16 cellular contexts compared by ENCODE assay signal in genomic region chr18:70291295-70291574, GRCh38. TPM values are rescaled to one million over a fixed set of nuclear protein-coding genes. Genes with fewer than 3 reads are reported as not detected.
DNase-seq lines count a peak whose midpoint lies in the region; ATAC-seq and TF ChIP-seq lines count a peak whose summit lies in the region.
"Had no signal": no experiment of that assay in that cellular context is flagged by ENCODE, and none has a peak within 500 bp of the region (broad histone marks: within the 10 kb centered on the region; RNA-seq: fewer than 3 reads in every experiment).

No MANE protein-coding gene starts in this region.

- no peak overlapping the region for H3K4me2 ChIP-seq in trophoblast cell (ENCODE audit: low read length)

- H3K14ac ChIP-seq in trophoblast cell (ENCODE audit: low read length), result peak overlapping the region; percentile 21

- H3K9me3 ChIP-seq in trophoblast cell (ENCODE audit: insufficient read depth, low read depth, low read length), result no peaks in the 10 kb centered on the region
- H3K9me3 ChIP-seq: tibial artery had no signal

- no peak overlapping the region for H2AK5ac ChIP-seq in trophoblast cell (ENCODE audit: low read length)

- intact Hi-C loops in activated CD4-positive, alpha-beta T cell treated with anti-CD3 and anti-CD28 coated beads for 36 hours (cut with DNase I, micrococcal nuclease), result no loop called here

- peak overlapping the region; percentile 18 for H2BK5ac ChIP-seq in trophoblast cell (ENCODE audit: low read depth, low read length, poor library complexity)

- H3K9ac ChIP-seq in trophoblast cell (ENCODE audit: low read length), result no peak overlapping the region

- H2BK12ac ChIP-seq in trophoblast cell (ENCODE audit: low read length), result no peak overlapping the region

- TF ChIP-seq CTCF in epithelial cell of proximal tubule (conservative IDR thresholded peaks at IDR 0.05; ENCODE audit: low read depth, low read length), result no peak

- no peak overlapping the region for H3K23ac ChIP-seq in trophoblast cell (ENCODE audit: low read length)

- peaks cover 3% of the 10 kb centered on the region for H3K36me3 Mint-ChIP-seq in activated CD4-positive, alpha-beta T cell treated with anti-CD3 and anti-CD28 coated beads for 36 hours (ENCODE audit: low read depth)

- H3K4me1 ChIP-seq in trophoblast cell (ENCODE audit: control insufficient read depth in 1 of 2, insufficient read depth in 2 of 2, low read length in 2 of 2), result peaks cover 8 to 17% of the 10 kb centered on the region in 2 experiments

- H3K27ac Mint-ChIP-seq in activated CD4-positive, alpha-beta T cell treated with anti-CD3 and anti-CD28 coated beads for 36 hours, result no peak overlapping the region

- H3K18ac ChIP-seq in trophoblast cell (ENCODE audit: low read length), result peak overlapping the region; percentile 71

- H4K91ac ChIP-seq in trophoblast cell (ENCODE audit: low read depth, low read length), result no peak overlapping the region

- H4K8ac ChIP-seq in trophoblast cell (ENCODE audit: low read depth, low read length), result peak overlapping the region; percentile 51

- CTCF ChIA-PET in activated CD4-positive, alpha-beta T cell treated with anti-CD3 and anti-CD28 coated beads for 36 hours (lab: Charles Lee), result no interaction called here

- H2AFZ ChIP-seq in trophoblast cell (ENCODE audit: insufficient read depth, low read length, poor library complexity), result peak overlapping the region; percentile 79

- H3K27me3 ChIP-seq in trophoblast cell (ENCODE audit: insufficient read depth, low read length), result no peaks in the 10 kb centered on the region
- H3K27me3 ChIP-seq: tibial artery had no signal

- H3K4me3 ChIP-seq in epithelial cell of proximal tubule (ENCODE audit: low read depth, low read length) (peak overlapping the region; percentile 87), trophoblast cell (ENCODE audit: low read depth, low read length) (no peak overlapping the region)

- H3K36me3 ChIP-seq in trophoblast cell (ENCODE audit: control insufficient read depth in 1 of 2, insufficient read depth in 2 of 2, low read length in 2 of 2), result peaks cover 0 to 3% of the 10 kb centered on the region in 2 experiments
- H3K36me3 ChIP-seq: tibial artery had no signal

- H3K79me2 ChIP-seq in trophoblast cell (ENCODE audit: control insufficient read depth, insufficient read depth, low read length, poor library complexity), result peaks cover 37% of the 10 kb centered on the region

- H3K27ac ChIP-seq in trophoblast cell (ENCODE audit: low read depth, low read length), result no peak overlapping the region
- H3K27ac ChIP-seq: HL-60, tibial artery had no signal

- no peak for DNase-seq in activated CD4-positive, alpha-beta T cell treated with anti-CD3 and anti-CD28 coated beads for 36 hours
- DNase-seq in activated CD4-positive, alpha-beta T cell treated with anti-CD3 and anti-CD28 coated beads for 1 hour, result no peak
- DNase-seq in RPMI7951 (ENCODE audit: low read depth) (peak; percentile 6), epithelial cell of proximal tubule (ENCODE audit: low read depth) (no peak), trophoblast cell (no peak), amygdala (lab: John Stamatoyannopoulos, UW) (no peak), NCI-H345 treated with DMSO at 0.1 percent for 48 hours (lab: John Stamatoyannopoulos, UW; ENCODE audit: unreplicated experiment) (no peak)
- DNase-seq: ACHN; activated CD4-positive, CD25-positive, alpha-beta regulatory T cell; head of caudate nucleus; MM.1S; NCI-H345; SHP77 treated with DMSO at 0.1 percent for 48 hours; tibial artery had no signal

- no CpG with 5 or more reads among the region's 2 CpGs for WGBS in trophoblast cell (ENCODE audit: extremely low coverage, insufficient coverage, insufficient read length)

- ATAC-seq in activated CD4-positive, alpha-beta T cell treated with anti-CD3 and anti-CD28 coated beads for 36 hours, result no peak
- ATAC-seq in GM18870 (IDR thresholded peaks at IDR 0.05; ENCODE audit: unreplicated experiment), result no peak

- H3K4me1 Mint-ChIP-seq in activated CD4-positive, alpha-beta T cell treated with anti-CD3 and anti-CD28 coated beads for 36 hours, result peaks cover 26% of the 10 kb centered on the region

- peaks cover 14% of the 10 kb centered on the region for H3K79me1 ChIP-seq in trophoblast cell (ENCODE audit: low read length)

- H3K4me3 Mint-ChIP-seq in activated CD4-positive, alpha-beta T cell treated with anti-CD3 and anti-CD28 coated beads for 36 hours, result peak overlapping the region; percentile 82

- peak overlapping the region; percentile 64 for H4K12ac ChIP-seq in trophoblast cell (ENCODE audit: low read depth, low read length)

- H3K4ac ChIP-seq in trophoblast cell (ENCODE audit: low read depth, low read length), result peak overlapping the region; percentile 99

- H3K27me3 Mint-ChIP-seq in activated CD4-positive, alpha-beta T cell treated with anti-CD3 and anti-CD28 coated beads for 36 hours, result peaks cover 23% of the 10 kb centered on the region

- POLR2A ChIA-PET in activated CD4-positive, alpha-beta T cell treated with anti-CD3 and anti-CD28 coated beads for 36 hours (lab: Charles Lee), result interaction anchor here (0.6 kb wide), 1 partner anchor 28 kb away, joined by 7 read pairs; no protein-coding TSS in a partner anchor

- no peak overlapping the region for H2BK120ac ChIP-seq in trophoblast cell (ENCODE audit: insufficient read depth, low read length, poor library complexity)

- H3K9me3 Mint-ChIP-seq in activated CD4-positive, alpha-beta T cell treated with anti-CD3 and anti-CD28 coated beads for 36 hours (ENCODE audit: low read depth), result no peaks in the 10 kb centered on the region

RNA-seq across cellular contexts. Expression of gene SOCS6, which starts 2.4 kb away (rescaled TPM):
- 1 to 10 TPM; 1.7 to 2.1 TPM for total RNA-seq in activated CD4-positive, alpha-beta T cell treated with anti-CD3 and anti-CD28 coated beads for 36 hours
- total RNA-seq in RPMI7951 (2014; rRNA removed; shearing (Covaris generic)), result 20.1 and 27.6 TPM in 2 replicates
- total RNA-seq in epithelial cell of proximal tubule, result 12.3 and 13.9 TPM in 2 replicates
- 49.6 and 49.7 TPM in 2 replicates for polyA plus RNA-seq in trophoblast cell (2013)
